ENCODE assay signal across 20 cellular contexts in genomic region chrX:24100713-24101112, GRCh38. TPM values are rescaled to one million over a fixed set of nuclear protein-coding genes. Genes with fewer than 3 reads are reported as not detected.
DNase-seq lines count a peak whose midpoint lies in the region; ATAC-seq and TF ChIP-seq lines count a peak whose summit lies in the region.
"Had no signal": no experiment of that assay in that cellular context is flagged by ENCODE, and none has a peak within 500 bp of the region (broad histone marks: within the 10 kb centered on the region; RNA-seq: fewer than 3 reads in every experiment).

No MANE protein-coding gene starts in this region.

- H2BK120ac ChIP-seq in IMR-90 (ENCODE audit: low read depth, low read length), result no peak overlapping the region

- H3K79me1 ChIP-seq in IMR-90 (ENCODE audit: low read depth in 1 of 2, low read length in 2 of 2), result no peaks in the 10 kb centered on the region

- TF ChIP-seq CTCF in Caco-2 (IDR thresholded peaks at IDR 0.05; ENCODE audit: insufficient read depth in 1 of 2, low read depth in 1 of 2, low read length in 1 of 2, severe bottlenecking in 1 of 2, unreplicated experiment in 1 of 2), result no peak
- TF ChIP-seq CTCF in IMR-90 (conservative IDR thresholded peaks at IDR 0.05; ENCODE audit: low read depth, low read length), result no peak
- TF ChIP-seq CTCF in adrenal gland (IDR thresholded peaks at IDR 0.05), result no peak

- ATAC-seq in IMR-90 (ENCODE audit: low read depth) (peak; percentile 72), HG03342 (IDR thresholded peaks at IDR 0.05; ENCODE audit: unreplicated experiment) (no peak)
- ATAC-seq in activated T-helper 17 cell treated with anti-CD3 and anti-CD28 coated beads, Interleukin-2, amount 50 U/mL, for 72 hours (replicated peaks), result peak; percentile 45
- ATAC-seq: body of pancreas, pancreas had no signal

- H2BK5ac ChIP-seq in IMR-90 (ENCODE audit: low read depth, low read length, poor library complexity, severe bottlenecking), result peak overlapping the region; percentile 3

- H4K20me1 ChIP-seq in IMR-90 (ENCODE audit: insufficient read depth, low read length), result no peaks in the 10 kb centered on the region

- H3K27me3 Mint-ChIP-seq in Caco-2 (ENCODE audit: insufficient read depth, unreplicated experiment), result no peaks in the 10 kb centered on the region
- H3K27me3 Mint-ChIP-seq in activated T-helper 17 cell treated with anti-CD3 and anti-CD28 coated beads, Interleukin-2, amount 50 U/mL, for 72 hours, result no peaks in the 10 kb centered on the region

- BruUV-seq in Caco-2 (replicated peaks; lab: Mats Ljungman, UMichigan) (no TSS peak), IMR-90 (replicated peaks; lab: Mats Ljungman, UMichigan) (no TSS peak)

- H3K4me1 Mint-ChIP-seq in Caco-2 (ENCODE audit: low read depth, unreplicated experiment), result peaks cover 23% of the 10 kb centered on the region
- peaks cover 14% of the 10 kb centered on the region for H3K4me1 Mint-ChIP-seq in activated T-helper 17 cell treated with anti-CD3 and anti-CD28 coated beads, Interleukin-2, amount 50 U/mL, for 72 hours

- peaks cover 4% of the 10 kb centered on the region; the same call in 1 of the 2 replicates for H3K9me1 ChIP-seq in IMR-90 (ENCODE audit: insufficient read depth, low read length)

- no peak overlapping the region for H3K56ac ChIP-seq in IMR-90 (ENCODE audit: extremely low read depth, insufficient read depth, low read length)

- dilution Hi-C loops in IMR-90 (cut with HindIII; ENCODE audit: low sequenced_read_pairs, unreplicated experiment), result no loop called here

- peak overlapping the region; percentile 78 for H3K27ac Mint-ChIP-seq in Caco-2 (ENCODE audit: unreplicated experiment)
- peak overlapping the region; percentile 70 for H3K27ac Mint-ChIP-seq in activated T-helper 17 cell treated with anti-CD3 and anti-CD28 coated beads, Interleukin-2, amount 50 U/mL, for 72 hours

- intact Hi-C loops in Caco-2 (cut with micrococcal nuclease; ENCODE audit: unreplicated experiment), result loop anchor here (1.0 kb wide), 1 partner anchor 46 kb away; no protein-coding TSS in a partner anchor
- intact Hi-C loops in IMR-90 (cut with micrococcal nuclease), result no loop called here
- intact Hi-C loops in adrenal gland (cut with DNase I), result no loop called here

- peak overlapping the region; percentile 77 for H2AFZ ChIP-seq in IMR-90 (replicated peaks; ENCODE audit: low read length, poor library complexity)

- no peak overlapping the region for H2AK9ac ChIP-seq in IMR-90 (replicated peaks; ENCODE audit: low read depth, low read length, poor library complexity)

- H3K36me3 ChIP-seq in Caco-2 (ENCODE audit: control insufficient read depth, insufficient read depth, low read length), result no peaks in the 10 kb centered on the region
- no peaks in the 10 kb centered on the region for H3K36me3 ChIP-seq in IMR-90 (ENCODE audit: control insufficient read depth, insufficient read depth, low read length)
- H3K36me3 ChIP-seq in adrenal gland (replicated peaks in 1 of 2), result no peaks in the 10 kb centered on the region
- H3K36me3 ChIP-seq: HAP-1, pancreas, Peyer's patch had no signal

- H3K27ac ChIP-seq in IMR-90 (ENCODE audit: insufficient read depth, low read length) (no peak overlapping the region), adrenal gland (no peak overlapping the region)
- H3K27ac ChIP-seq: body of pancreas, HL-60, pancreas, Peyer's patch had no signal

- H3K4me3 ChIP-seq in Caco-2 (ENCODE audit: low read depth, low read length), result no peak overlapping the region
- no peak overlapping the region for H3K4me3 ChIP-seq in IMR-90 (ENCODE audit: insufficient read depth, low read depth, low read length)
- no peak overlapping the region for H3K4me3 ChIP-seq in adrenal gland
- H3K4me3 ChIP-seq: body of pancreas, HAP-1, pancreas, Peyer's patch had no signal

- peak overlapping the region; percentile 22 for H3K4me3 Mint-ChIP-seq in Caco-2 (ENCODE audit: unreplicated experiment)
- peak overlapping the region; percentile 41 for H3K4me3 Mint-ChIP-seq in activated T-helper 17 cell treated with anti-CD3 and anti-CD28 coated beads, Interleukin-2, amount 50 U/mL, for 72 hours

- no peaks in the 10 kb centered on the region for H3K9me3 ChIP-seq in Caco-2
- H3K9me3 ChIP-seq in IMR-90 (ENCODE audit: control insufficient read depth, insufficient read depth, low read length), result no peaks in the 10 kb centered on the region
- no peaks in the 10 kb centered on the region for H3K9me3 ChIP-seq in adrenal gland (replicated peaks in 1 of 3)
- H3K9me3 ChIP-seq: body of pancreas, HAP-1, pancreas, Peyer's patch had no signal

- peak overlapping the region; percentile 2 for H3K4ac ChIP-seq in IMR-90 (ENCODE audit: low read depth, low read length)

- H3K27me3 ChIP-seq in Caco-2 (replicated peaks; ENCODE audit: control insufficient read depth, insufficient read depth, low read length) (no peaks in the 10 kb centered on the region), IMR-90 (ENCODE audit: control insufficient read depth, insufficient read depth, low read length) (peaks cover 1% of the 10 kb centered on the region; the same call in 1 of the 2 replicates), adrenal gland (peaks cover 5% of the 10 kb centered on the region)
- H3K27me3 ChIP-seq: body of pancreas, pancreas, Peyer's patch had no signal

- H4K91ac ChIP-seq in IMR-90 (ENCODE audit: insufficient read depth, low read depth, low read length), result no peak overlapping the region

- H3K14ac ChIP-seq in IMR-90 (replicated peaks; ENCODE audit: low read depth, low read length), result 0 out of 2 replicates have a peak overlapping the region, but pooled peaks have one; percentile 52

- DNase-seq in Caco-2, result peak; percentile 33 to 47
- peak; percentile 72 for DNase-seq in IMR-90
- peak; percentile 78 for DNase-seq in iris pigment epithelial cell (ENCODE audit: low read depth)
- no peak for DNase-seq in adrenal gland
- DNase-seq in GF-D8 (lab: John Stamatoyannopoulos, UW), result no peak
- no peak for DNase-seq in medulla oblongata (ENCODE audit: extremely low spot score)
- DNase-seq: activated CD4-positive, alpha-beta T cell treated with anti-CD3 and anti-CD28 coated beads, Interleukin-2, amount 50 U/mL, for 4 hours; activated effector memory CD4-positive, alpha-beta T cell treated with anti-CD3 and anti-CD28 coated beads, Interleukin-2, amount 50 U/mL, for 16 hours; AML-193; body of pancreas; DMS 273 treated with DMSO at 0.1 percent for 48 hours; NCI-H2029; NCI-H526 treated with DMSO at 0.1 percent for 48 hours; pancreas; Peyer's patch; stimulated activated CD4-positive, alpha-beta T cell treated with anti-CD3 and anti-CD28 coated beads, Interleukin-12 subunit alpha, Interleukin-12 subunit beta, amount 100 ng/mL, for 4 hours had no signal

- H3K9ac ChIP-seq in IMR-90 (ENCODE audit: low read depth, low read length), result no peak overlapping the region

- POLR2A ChIA-PET in Caco-2 (lab: Charles Lee) (no interaction called here), IMR-90 (lab: Charles Lee; ENCODE audit: unreplicated experiment) (no interaction called here)

- no peak overlapping the region for H2AK5ac ChIP-seq in IMR-90 (ENCODE audit: low read depth, low read length)

- WGBS in IMR-90 (ENCODE audit: extremely low coverage in 2 of 2, insufficient read length in 1 of 2), 2 experiments, result 20% methylated on average over 1 of the region's 2 CpGs; no CpG with 5 or more reads in 1 of the 2 experiments
- WGBS in adrenal gland, 4 donors, result 53 to 78% (median 66%) methylated on average over 2 of the region's 2 CpGs

- peak overlapping the region; percentile 38; the same call in 1 of the 2 replicates for H4K5ac ChIP-seq in IMR-90 (ENCODE audit: low read depth, low read length)

- H3K36me3 Mint-ChIP-seq in Caco-2 (ENCODE audit: insufficient read depth, unreplicated experiment), result no peaks in the 10 kb centered on the region
- H3K36me3 Mint-ChIP-seq in activated T-helper 17 cell treated with anti-CD3 and anti-CD28 coated beads, Interleukin-2, amount 50 U/mL, for 72 hours (ENCODE audit: low read depth), result no peaks in the 10 kb centered on the region

- no peak overlapping the region for H2BK20ac ChIP-seq in IMR-90 (ENCODE audit: low read depth, low read length)

- 0 out of 2 replicates have a peak overlapping the region, but pooled peaks have one; percentile 45 for H3K23ac ChIP-seq in IMR-90 (ENCODE audit: low read depth, low read length)

- no peaks in the 10 kb centered on the region for H3K9me3 Mint-ChIP-seq in Caco-2 (ENCODE audit: unreplicated experiment)
- H3K9me3 Mint-ChIP-seq in activated T-helper 17 cell treated with anti-CD3 and anti-CD28 coated beads, Interleukin-2, amount 50 U/mL, for 72 hours, result no peaks in the 10 kb centered on the region

- in situ Hi-C loops in IMR-90 (cut with MboI; ENCODE audit: low sequenced_read_pairs), result no loop called here

- H2BK15ac ChIP-seq in IMR-90 (ENCODE audit: low read depth, low read length), result no peak overlapping the region

- H3K18ac ChIP-seq in IMR-90 (ENCODE audit: low read depth, low read length), result no peak overlapping the region

- TF ChIP-seq POLR2A in IMR-90 (IDR thresholded peaks at IDR 0.05; ENCODE audit: low read depth, low read length), result no peak
- no peak for TF ChIP-seq POLR2A in adrenal gland (IDR thresholded peaks at IDR 0.05)

- CTCF ChIA-PET in Caco-2 (lab: Charles Lee) (interaction anchor here (0.5 kb wide), 1 partner anchor 47 kb away, joined by 4 read pairs; no protein-coding TSS in a partner anchor), IMR-90 (lab: Yijun Ruan, JAX) (no interaction called here)

- H4K8ac ChIP-seq in IMR-90 (ENCODE audit: low read depth in 2 of 2, low read length in 2 of 2), result 0 out of 4 replicates have a peak overlapping the region, but pooled peaks of 1 of the 2 experiments have one; percentile 11

- TF ChIP-seq RAD21 in IMR-90 (IDR thresholded peaks at IDR 0.05; ENCODE audit: low read length), result no peak

- H3K4me2 ChIP-seq in IMR-90 (ENCODE audit: low read depth, low read length), result no peak overlapping the region

- H3K4me1 ChIP-seq in Caco-2 (peaks cover 13% of the 10 kb centered on the region), IMR-90 (ENCODE audit: control insufficient read depth, insufficient read depth, low read length) (peaks cover 7% of the 10 kb centered on the region), adrenal gland (replicated peaks in 1 of 2) (peaks cover 0 to 5% of the 10 kb centered on the region in 2 donors)
- H3K4me1 ChIP-seq: body of pancreas, pancreas, Peyer's patch had no signal

RNA-seq across cellular contexts. Expression of gene EIF2S3, which starts 46.0 kb away (rescaled TPM):
- total RNA-seq in Caco-2 (2022) (240 and 270 TPM in 2 replicates), IMR-90 (2012; rRNA removed) (416 and 419 TPM in 2 replicates), adrenal gland (100 to 1,000 TPM in 6 of 8 donors, 10 to 100 TPM in 2; 73.4 to 185 (median 127) TPM)
- polyA plus RNA-seq in IMR-90 (2012; rRNA removed) (71.8 and 97.9 TPM in 2 replicates), adrenal gland (10 to 100 TPM; 49.1 to 95.9 (median 50.3) TPM)
- 25.4 and 26.6 TPM in 2 replicates for polyA plus RNA-seq in IMR-90 (2012; cell fraction: cytosol; rRNA removed)
- 23.5 and 133 TPM in 2 replicates for polyA plus RNA-seq in IMR-90 (2012; cell fraction: nucleus; rRNA removed; ENCODE audit: low replicate concordance)
- total RNA-seq in activated T-helper 17 cell treated with anti-CD3 and anti-CD28 coated beads, Interleukin-2, amount 50 U/mL, for 72 hours, result 100 to 1,000 TPM; 169 to 225 TPM

RNA-seq across cellular contexts. Expression of gene ZFX, which starts 48.8 kb away (rescaled TPM):
- total RNA-seq in Caco-2 (2022), result 33.6 and 36.1 TPM in 2 replicates
- total RNA-seq in IMR-90 (2012; rRNA removed), result 99.3 and 141 TPM in 2 replicates
- 12.0 and 16.0 TPM in 2 replicates for polyA plus RNA-seq in IMR-90 (2012; rRNA removed)
- polyA plus RNA-seq in IMR-90 (2012; cell fraction: cytosol; rRNA removed), result 3.6 and 5.2 TPM in 2 replicates
- 4.1 and 28.6 TPM in 2 replicates for polyA plus RNA-seq in IMR-90 (2012; cell fraction: nucleus; rRNA removed; ENCODE audit: low replicate concordance)
- 10 to 100 TPM; 41.0 to 42.9 TPM for total RNA-seq in activated T-helper 17 cell treated with anti-CD3 and anti-CD28 coated beads, Interleukin-2, amount 50 U/mL, for 72 hours
- 10 to 100 TPM; 27.9 to 58.6 (median 46.9) TPM for total RNA-seq in adrenal gland
- polyA plus RNA-seq in adrenal gland, result 10 to 100 TPM in 2 of 3 donors, 1 to 10 TPM in 1; 8.1 to 12.5 (median 11.9) TPM

Comparison
In these comparisons a context has a peak if more than half of its experiments do, and no peak if none do; other contexts are left out.
1. DNase-seq: peak in Caco-2 (2 of 2), IMR-90 (single experiment) and iris pigment epithelial cell (single experiment); none in adrenal gland (0 of 7), GF-D8 (single experiment) and medulla oblongata (single experiment).